In the genomic region with DNA sequence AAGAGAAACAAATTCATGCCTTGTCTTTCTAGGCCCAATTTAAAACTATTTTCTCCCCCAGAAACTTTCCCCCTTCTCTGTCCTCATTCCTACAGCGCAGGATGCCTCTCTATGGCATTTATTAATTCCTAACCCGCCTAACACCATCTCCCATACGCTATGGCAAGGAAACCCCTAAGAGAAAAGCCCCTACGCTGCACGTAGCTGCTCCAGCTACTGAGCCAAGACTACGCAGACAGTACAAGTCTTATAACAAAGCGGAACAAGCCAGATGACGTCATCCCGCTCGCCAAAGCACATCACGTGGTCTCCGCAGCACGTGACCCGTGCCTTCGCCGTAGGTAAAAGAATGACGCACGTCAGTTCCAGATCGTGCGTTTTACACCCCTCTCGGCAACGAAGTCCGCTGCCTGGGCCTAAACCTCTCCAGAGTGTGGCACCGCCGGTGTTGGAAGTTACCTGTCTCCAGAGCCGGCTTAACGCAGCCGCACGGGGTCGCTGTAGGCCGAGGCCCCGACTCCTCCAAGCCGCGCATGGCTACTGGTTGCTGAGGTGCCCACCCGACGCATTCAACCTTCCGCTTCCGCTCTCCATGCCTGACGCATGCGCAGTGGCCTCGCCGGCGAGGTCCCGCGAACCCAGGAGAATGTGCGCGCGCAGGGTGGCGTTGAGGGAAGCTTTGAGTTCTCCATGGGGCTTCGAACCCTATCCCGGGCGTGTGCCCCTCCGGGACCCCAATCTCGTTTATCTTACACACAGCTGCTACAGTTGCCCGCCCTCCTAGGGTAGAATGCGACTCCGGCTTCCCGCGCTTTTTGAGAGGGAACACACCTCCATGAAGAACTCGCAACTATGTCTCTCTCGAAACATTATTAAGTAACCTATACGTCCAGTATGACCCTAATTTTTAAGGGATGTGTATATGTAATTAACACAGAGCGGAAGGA, we compare ENCODE assay signal across 8 cellular contexts. TPM values are rescaled to one million over a fixed set of nuclear protein-coding genes. Genes with fewer than 3 reads are reported as not detected.
DNase-seq lines count a peak whose midpoint lies in the region; ATAC-seq, FAIRE-seq and TF ChIP-seq lines count a peak whose summit lies in the region.

TSS of gene TRMO (minus strand) at position 542 of the 947 bp plus-strand sequence. CDS start at position 535, 7 bp downstream.

- no peaks in the 10 kb centered on the region for H3K9me3 ChIP-seq in HepG2 (ENCODE audit: low read length)

- CTCF ChIA-PET in HepG2 (lab: Yijun Ruan, JAX; ENCODE audit: low intra/inter-chr PET ratio, low total read pairs) = interaction anchor here (2.7 to 3.1 kb wide), 2 partner anchors 32 to 112 kb away, joined by 33 to 34 read pairs; no protein-coding TSS in a partner anchor

- peak within 1 kb of the TSS; percentile 83 for H2AFZ ChIP-seq in HepG2 (ENCODE audit: low read length)

- H3K4me1 ChIP-seq in HepG2 (ENCODE audit: insufficient read depth, low read length) = peaks cover 30% of the 10 kb centered on the region

- TSS peak; percentile 99 for BruUV-seq in HepG2 (replicated peaks; lab: Mats Ljungman, UMichigan)

- H3K36me3 ChIP-seq in HepG2 (replicated peaks in 1 of 2; ENCODE audit: control insufficient read depth in 1 of 2, insufficient read depth in 2 of 2, low read length in 2 of 2) = no peaks in the 10 kb centered on the region; a peak in 1 of 5 replicates

- H4K20me1 ChIP-seq in HepG2 (ENCODE audit: insufficient read depth, low read length) = no peaks in the 10 kb centered on the region

- ATAC-seq in GM19372 (IDR thresholded peaks at IDR 0.05; ENCODE audit: low read depth, unreplicated experiment) = peak; percentile 84
- peak; percentile 66 for ATAC-seq in HG03558 (IDR thresholded peaks at IDR 0.05; ENCODE audit: extremely low read depth, unreplicated experiment)
- ATAC-seq in HepG2 = peak; percentile 90

- H3K27me3 ChIP-seq in HepG2 (ENCODE audit: control insufficient read depth in 1 of 2, insufficient read depth in 2 of 2, low read length in 2 of 2) = peaks cover 0 to 6% of the 10 kb centered on the region in 2 experiments; a peak in 2 of 5 replicates

- H3K27ac ChIP-seq in HepG2 (ENCODE audit: extremely low read length, insufficient read depth, low read length) = peak within 1 kb of the TSS; percentile 96

- peaks cover 11% of the 10 kb centered on the region for H3K79me2 ChIP-seq in HepG2 (ENCODE audit: insufficient read depth, low read length)

- TF ChIP-seq EP300 in HepG2 (IDR thresholded peaks at IDR 0.05; ENCODE audit: low read depth in 2 of 2, low read length in 2 of 2) = peak in 1 of 2 experiments; percentile 39; a peak in 1 of 4 replicates
- TF ChIP-seq EP300 in HepG2 (CRISPR knock-in tag; IDR thresholded peaks at IDR 0.05; ENCODE audit: borderline replicate concordance) = peak; percentile 63; the same call in 1 of the 2 replicates

- peak; percentile 90 for FAIRE-seq in HepG2 (lab: Jason Lieb, UNC)

- POLR2A ChIA-PET in HepG2 (lab: Yijun Ruan, JAX) = interaction anchor here (0.6 to 2.8 kb wide), 22 partner anchors 11 to 334 kb away, joined by 3 to 28 read pairs (median 5); partner anchors contain the start of genes ANP32B, NANS, NCBP1 and TBC1D2

- peak; percentile 73 for TF ChIP-seq RAD21 in HepG2 (CRISPR knock-in tag; IDR thresholded peaks at IDR 0.05)

- TF ChIP-seq CTCF in HepG2 (CRISPR knock-in tag; IDR thresholded peaks at IDR 0.05) = peak; percentile 96

- in situ Hi-C loops in HepG2 (cut with HindIII; ENCODE audit: extremely low pct_ligation_motif_present, low pct_unique_long_range_greater_than_20kb) = loop anchor here (10.0 kb wide), 2 partner anchors 63 to 113 kb away; partner anchors contain the start of gene ANP32B

- H3K4me2 ChIP-seq in HepG2 (ENCODE audit: low read depth, low read length) = peak within 1 kb of the TSS; percentile 96

- WGBS in HepG2 (ENCODE audit: low lambda C conversion rate) = 3% methylated on average over 32 of the region's 63 CpGs

- peak within 1 kb of the TSS; percentile 67 to 79 (median 69) for H3K4me3 ChIP-seq in HepG2 (replicated peaks in 1 of 3; ENCODE audit: insufficient read depth in 1 of 3, low read depth in 2 of 3, low read length in 3 of 3)

- TF ChIP-seq POLR2A in HepG2 (IDR thresholded peaks at IDR 0.05; ENCODE audit: insufficient read depth in 1 of 2, low read depth in 2 of 2, low read length in 2 of 2) = peak; percentile 87 to 98

- H3K9ac ChIP-seq in HepG2 (ENCODE audit: insufficient read depth, low read depth, low read length) = peak within 1 kb of the TSS; percentile 90

- DNase-seq in CD1c-positive myeloid dendritic cell (ENCODE audit: extremely low spot score) (peak; percentile 100), NCI-H748 (lab: John Stamatoyannopoulos, UW; ENCODE audit: unreplicated experiment) (peak; percentile 99), dermis blood vessel endothelial cell (peak; percentile 99), HepG2 (ENCODE audit: low spot score) (peak; percentile 93)
- peak; percentile 97 to 99 for DNase-seq in activated CD4-positive, alpha-beta T cell treated with anti-CD3 and anti-CD28 coated beads, Interleukin-2, amount 50 U/mL, for 24 hours (ENCODE audit: low read depth in 1 of 2, low spot score in 1 of 2)
- DNase-seq in stimulated activated CD4-positive, alpha-beta T cell treated with anti-CD3 and anti-CD28 coated beads, Interleukin-4, amount 100 ng/mL, for 1 hour = peak; percentile 99

- intact Hi-C loops in HepG2 (cut with micrococcal nuclease; ENCODE audit: unreplicated experiment) = loop anchor here (2.0 to 5.0 kb wide), 2 partner anchors 61 to 340 kb away; partner anchors contain the start of gene ANP32B

TF ChIP-seq in HepG2, 621 proteins besides CTCF, POLR2A, EP300 and RAD21 (continues in another document):
- TF ChIP-seq ZNF274 (CRISPR knock-in tag; IDR thresholded peaks at IDR 0.05) (peak; percentile 93), ZFP1 (CRISPR knock-in tag; IDR thresholded peaks at IDR 0.05) (peak; percentile 77; the same call in 1 of the 2 replicates), FOXK1 (CRISPR knock-in tag; IDR thresholded peaks at IDR 0.05; ENCODE audit: borderline replicate concordance, low read depth) (peak; percentile 95; the same call in 1 of the 2 replicates), ZBTB26 (CRISPR knock-in tag; IDR thresholded peaks at IDR 0.05; ENCODE audit: borderline replicate concordance) (peak; percentile 83), ZBTB46 (CRISPR knock-in tag; IDR thresholded peaks at IDR 0.05; ENCODE audit: borderline replicate concordance) (no peak), CBX1 (IDR thresholded peaks at IDR 0.05; ENCODE audit: low read depth) (peak; percentile 88)

RNA-seq across cellular contexts. Expression of gene TRMO, which starts in this region (rescaled TPM):
- total RNA-seq in dermis blood vessel endothelial cell (18.5 and 19.2 TPM in 2 replicates), HepG2 (2016; rRNA removed; fragmentation: Illumina TruSeq; extraction: Trizol) (18.6 and 21.5 TPM in 2 replicates)
- 5.1 and 6.9 TPM in 2 replicates for total RNA-seq in HepG2 (2016; cell fraction: cytosol; rRNA removed; fragmentation: Illumina TruSeq; extraction: Trizol; ENCODE audit: low read depth)
- total RNA-seq in HepG2 (2016; cell fraction: insoluble cytoplasmic fraction; rRNA removed; fragmentation: Illumina TruSeq; extraction: Trizol) = 17.8 and 21.7 TPM in 2 replicates
- total RNA-seq in HepG2 (2016; cell fraction: membrane; rRNA removed; fragmentation: Illumina TruSeq; extraction: Trizol) = 13.1 and 14.0 TPM in 2 replicates
- total RNA-seq in HepG2 (2016; cell fraction: nucleus; rRNA removed; fragmentation: Illumina TruSeq; extraction: Trizol) = 19.3 and 21.1 TPM in 2 replicates
- 8.7 and 10.5 TPM in 2 replicates for polyA plus RNA-seq in HepG2 (2011; rRNA removed)
- polyA plus RNA-seq in HepG2 (2011; cell fraction: cytosol; rRNA removed) = 5.8 and 10.2 TPM in 2 replicates
- 8.7 and 9.0 TPM in 2 replicates for polyA plus RNA-seq in HepG2 (2011; cell fraction: nucleus; rRNA removed)
- 7.6 and 8.2 TPM in 2 replicates for polyA plus RNA-seq in HepG2 (2012)
- 5.2 and 5.5 TPM in 2 replicates for polyA plus RNA-seq in HepG2 (2016; cell fraction: cytosol; fragmentation: Illumina TruSeq; extraction: Trizol; ENCODE audit: low read depth)
- 16.8 and 17.3 TPM in 2 replicates for polyA plus RNA-seq in HepG2 (2016; cell fraction: insoluble cytoplasmic fraction; fragmentation: Illumina TruSeq; extraction: Trizol; ENCODE audit: low read depth)
- polyA plus RNA-seq in HepG2 (2016; cell fraction: membrane; fragmentation: Illumina TruSeq; extraction: Trizol; ENCODE audit: low read depth) = 8.8 and 10.8 TPM in 2 replicates
- 13.7 and 21.3 TPM in 2 replicates for polyA plus RNA-seq in HepG2 (2016; cell fraction: nucleus; fragmentation: Illumina TruSeq; extraction: Trizol; ENCODE audit: insufficient read depth, low read depth)
- polyA minus RNA-seq in HepG2 (2011; rRNA and poly(A)+ RNA removed; ENCODE audit: low replicate concordance) = 7.5 and 16.1 TPM in 2 replicates
- 3.9 and 6.8 TPM in 2 replicates for polyA minus RNA-seq in HepG2 (2011; cell fraction: cytosol; rRNA and poly(A)+ RNA removed)
- 28.2 and 32.2 TPM in 2 replicates for polyA minus RNA-seq in HepG2 (2011; cell fraction: nucleus; rRNA and poly(A)+ RNA removed)

Comparison
In these comparisons a context has a peak if more than half of its experiments do, and no peak if none do; other contexts are left out.
1. Peak in every context shown above with its lines: DNase-seq, ATAC-seq, H3K4me3 ChIP-seq and H3K27ac ChIP-seq.